ENCODE assay signal across 30 cellular contexts in genomic region chr4:105741548-105741947, GRCh38. TPM values are rescaled to one million over a fixed set of nuclear protein-coding genes. Genes with fewer than 3 reads are reported as not detected.
A peak's percentile ranks its signal among the peaks of the same experiment; 100 is the strongest.
DNase-seq lines count a peak whose midpoint lies in the region; ATAC-seq, FAIRE-seq and TF ChIP-seq lines count a peak whose summit lies in the region.
"Had no signal": no experiment of that assay in that cellular context is flagged by ENCODE, and none has a peak within 500 bp of the region (broad histone marks: within the 10 kb centered on the region; RNA-seq: fewer than 3 reads in every experiment).

No MANE protein-coding gene starts in this region.

- ATAC-seq in HG02970 (IDR thresholded peaks at IDR 0.05; ENCODE audit: low FRiP score, unreplicated experiment) = no peak
- ATAC-seq: activated CD8-positive, alpha-beta T cell treated with anti-CD3 and anti-CD28 coated beads, Interleukin-2, amount 10 ng/mL, durations not matched to agents 7 days and 5 days; HCT116; heart left ventricle; left cardiac atrium; stimulated activated naive CD8-positive, alpha-beta T cell treated with anti-CD3 and anti-CD28 coated beads, Interleukin-15, amount 100 ng/mL, for 72 hours; T-cell had no signal

- no peak overlapping the region for H2BK5ac ChIP-seq in mesenchymal stem cell (ENCODE audit: low read depth, low read length, poor library complexity, severe bottlenecking)

- 100% methylated on average over 1 of the region's 2 CpGs for WGBS in mesenchymal stem cell
- WGBS in small intestine, 3 donors = 55 to 76% (median 60%) methylated on average over 2 of the region's 2 CpGs

- H3K27me3 ChIP-seq in adipocyte (replicated peaks; ENCODE audit: control insufficient read depth, insufficient read depth, low read length) (no peaks in the 10 kb centered on the region), fibroblast of lung (ENCODE audit: control insufficient read depth, insufficient read depth, low read length) (no peaks in the 10 kb centered on the region), mesenchymal stem cell (ENCODE audit: control insufficient read depth in 1 of 2, insufficient read depth in 1 of 2, low read length in 2 of 2) (no peaks in the 10 kb centered on the region), small intestine (ENCODE audit: control insufficient read depth in 2 of 2, insufficient read depth in 2 of 2, low read length in 2 of 2) (no peaks in the 10 kb centered on the region)
- H3K27me3 ChIP-seq: adrenal gland, breast epithelium, heart left ventricle, SJCRH30, spleen, tibial artery had no signal

- no peak overlapping the region for H3K18ac ChIP-seq in mesenchymal stem cell (ENCODE audit: low read depth in 1 of 2, low read length in 2 of 2)

- H2AK5ac ChIP-seq in mesenchymal stem cell (ENCODE audit: low read length, severe bottlenecking) = no peak overlapping the region

- DNase-seq in AG10803 (ENCODE audit: low read depth) = peak; percentile 3
- DNase-seq in adipocyte (ENCODE audit: low read depth) = peak; percentile 68
- DNase-seq in fibroblast of lung (ENCODE audit: low read depth in 2 of 2) = peak; percentile 1 to 9
- no peak for DNase-seq in mesenchymal stem cell
- DNase-seq in small intestine = no peak
- DNase-seq in NCI-H187 (lab: John Stamatoyannopoulos, UW) = no peak
- no peak for DNase-seq in nucleus accumbens (lab: John Stamatoyannopoulos, UW)
- DNase-seq: activated CD4-positive, alpha-beta T cell treated with anti-CD3 and anti-CD28 coated beads for 4 hours; activated CD8-positive, alpha-beta T cell treated with anti-CD3 and anti-CD28 coated beads, Interleukin-2, amount 10 ng/mL, durations not matched to agents 7 days and 5 days; activated naive CD4-positive, alpha-beta T cell treated with anti-CD3 and anti-CD28 coated beads for 36 hours; adrenal gland; effector CD4-positive, alpha-beta T cell; foreskin melanocyte; heart left ventricle; left cardiac atrium; NCI-H1694 treated with DMSO at 0.1 percent for 48 hours; NCI-H2171; nephron progenitor cell; RPMI8226; SJCRH30; spleen; stimulated activated CD8-positive, alpha-beta memory T cell treated with anti-CD3 and anti-CD28 coated beads, Interleukin-4, amount 100 ng/mL, for 48 hours; stimulated activated naive CD8-positive, alpha-beta T cell treated with anti-CD3 and anti-CD28 coated beads, Interleukin-15, amount 100 ng/mL, for 72 hours; T-cell; tibial artery; WERI-Rb-1 had no signal

- TF ChIP-seq CTCF in AG10803 (conservative IDR thresholded peaks at IDR 0.05; ENCODE audit: low read length) = no peak
- TF ChIP-seq CTCF in fibroblast of lung (conservative IDR thresholded peaks at IDR 0.05 in 1 of 2, IDR thresholded peaks at IDR 0.05 in 1 of 2; ENCODE audit: low read depth in 1 of 2, low read length in 2 of 2) = no peak

- H2BK15ac ChIP-seq in mesenchymal stem cell (ENCODE audit: low read depth, poor library complexity, severe bottlenecking) = no peak overlapping the region

- H3K9me3 ChIP-seq in adipocyte (ENCODE audit: control insufficient read depth, low read length) = peaks cover 22% of the 10 kb centered on the region
- H3K9me3 ChIP-seq in fibroblast of lung (ENCODE audit: control insufficient read depth, insufficient read depth, low read depth, low read length) = no peaks in the 10 kb centered on the region
- peaks cover 18% of the 10 kb centered on the region for H3K9me3 ChIP-seq in mesenchymal stem cell (ENCODE audit: control insufficient read depth, low read length)
- no peaks in the 10 kb centered on the region for H3K9me3 ChIP-seq in small intestine (ENCODE audit: control insufficient read depth, low read depth)
- H3K9me3 ChIP-seq: adrenal gland had no signal

- H2AFZ ChIP-seq in fibroblast of lung (ENCODE audit: low read length) (no peak overlapping the region), mesenchymal stem cell (ENCODE audit: low read depth, low read length) (no peak overlapping the region)
- H2AFZ ChIP-seq: parathyroid adenoma had no signal

- no peak overlapping the region for H4K8ac ChIP-seq in mesenchymal stem cell (ENCODE audit: low read length)

- H3K4me2 ChIP-seq in fibroblast of lung (ENCODE audit: extremely low read depth, insufficient read depth, low read length) (no peak overlapping the region), mesenchymal stem cell (ENCODE audit: low read length, poor library complexity, severe bottlenecking) (no peak overlapping the region)

- H3K36me3 ChIP-seq in adipocyte (ENCODE audit: control insufficient read depth, insufficient read depth, low read length, severe bottlenecking) (no peaks in the 10 kb centered on the region), fibroblast of lung (ENCODE audit: control insufficient read depth, insufficient read depth, low read length) (no peaks in the 10 kb centered on the region), mesenchymal stem cell (ENCODE audit: control insufficient read depth in 1 of 2, insufficient read depth in 2 of 2, low read depth in 1 of 2, low read length in 2 of 2) (peaks cover 4 to 6% of the 10 kb centered on the region in 2 experiments), small intestine (ENCODE audit: control insufficient read depth in 2 of 2, insufficient read depth in 2 of 2, low read length in 2 of 2) (no peaks in the 10 kb centered on the region)
- H3K36me3 ChIP-seq: adrenal gland, WERI-Rb-1 had no signal

- no peak overlapping the region for H3K4ac ChIP-seq in mesenchymal stem cell (ENCODE audit: low read depth in 1 of 2, low read length in 2 of 2)

- no peak overlapping the region for H3K4me3 ChIP-seq in AG10803 (ENCODE audit: low read length)
- no peak overlapping the region for H3K4me3 ChIP-seq in adipocyte (ENCODE audit: low read length)
- H3K4me3 ChIP-seq in fibroblast of lung (replicated peaks in 1 of 4; ENCODE audit: control extremely low read depth in 1 of 4, insufficient read depth in 1 of 4, low read depth in 3 of 4, low read length in 4 of 4) = no peak overlapping the region
- H3K4me3 ChIP-seq in mesenchymal stem cell (ENCODE audit: insufficient read depth in 1 of 2, low read depth in 1 of 2, low read length in 2 of 2) = no peak overlapping the region
- H3K4me3 ChIP-seq in small intestine (ENCODE audit: low read depth in 1 of 2, low read length in 2 of 2) = no peak overlapping the region
- H3K4me3 ChIP-seq: adrenal gland, breast epithelium, heart left ventricle, SJCRH30, spleen, tibial artery had no signal

- no peak overlapping the region for H4K91ac ChIP-seq in mesenchymal stem cell (ENCODE audit: low read length)

- no peak overlapping the region for H3K23ac ChIP-seq in mesenchymal stem cell (ENCODE audit: low read length in 2 of 2)

- H2BK120ac ChIP-seq in mesenchymal stem cell (ENCODE audit: low read depth, low read length) = no peak overlapping the region

- no peak for FAIRE-seq in small intestine (lab: Jason Lieb, UNC)

- H3K4me1 ChIP-seq in adipocyte (ENCODE audit: control insufficient read depth, insufficient read depth, low read length) (no peaks in the 10 kb centered on the region), fibroblast of lung (ENCODE audit: control insufficient read depth, extremely low read depth, insufficient read depth, low read length) (no peaks in the 10 kb centered on the region), mesenchymal stem cell (ENCODE audit: control insufficient read depth, insufficient read depth, low read depth, low read length) (no peaks in the 10 kb centered on the region), small intestine (ENCODE audit: control insufficient read depth in 2 of 2, insufficient read depth in 1 of 2, low read depth in 1 of 2, low read length in 1 of 2) (no peaks in the 10 kb centered on the region)
- H3K4me1 ChIP-seq: adrenal gland, breast epithelium, heart left ventricle, parathyroid adenoma, SJCRH30, spleen, tibial artery had no signal

- H3K79me2 ChIP-seq in fibroblast of lung (ENCODE audit: control insufficient read depth, insufficient read depth, low read length) = no peaks in the 10 kb centered on the region
- H3K79me2 ChIP-seq: parathyroid adenoma had no signal

- no peaks in the 10 kb centered on the region for H4K20me1 ChIP-seq in fibroblast of lung (ENCODE audit: control insufficient read depth, extremely low read depth, insufficient read depth, low read length)

- no peak overlapping the region for H3K14ac ChIP-seq in mesenchymal stem cell (ENCODE audit: low read length in 2 of 2)

- no peak overlapping the region for H3K9ac ChIP-seq in adipocyte (ENCODE audit: low read length)
- H3K9ac ChIP-seq in fibroblast of lung (ENCODE audit: insufficient read depth, low read length) = no peak overlapping the region
- peak overlapping the region; percentile 21 for H3K9ac ChIP-seq in mesenchymal stem cell (ENCODE audit: low read length)
- H3K9ac ChIP-seq: parathyroid adenoma had no signal

- no peak overlapping the region for H3K27ac ChIP-seq in fibroblast of lung (ENCODE audit: insufficient read depth, low read length)
- H3K27ac ChIP-seq in mesenchymal stem cell (ENCODE audit: low read length, poor library complexity, severe bottlenecking) = no peak overlapping the region
- H3K27ac ChIP-seq in small intestine (ENCODE audit: low read depth in 1 of 2, low read length in 1 of 2) = no peak overlapping the region
- H3K27ac ChIP-seq: adrenal gland, breast epithelium, heart left ventricle, parathyroid adenoma, SJCRH30, spleen, tibial artery, WERI-Rb-1 had no signal

- peaks cover 15% of the 10 kb centered on the region for H3K79me1 ChIP-seq in mesenchymal stem cell (replicated peaks; ENCODE audit: low read length, poor library complexity, severe bottlenecking)

- no peak overlapping the region for H2BK12ac ChIP-seq in mesenchymal stem cell (ENCODE audit: low read length in 2 of 2)

RNA-seq across cellular contexts. Expression of gene GSTCD, which starts 33.0 kb away (rescaled TPM):
- 10.8 and 10.9 TPM in 2 replicates for total RNA-seq in fibroblast of lung
- 8.5 and 12.4 TPM in 2 replicates for polyA plus RNA-seq in fibroblast of lung
- 3.5 and 4.9 TPM in 2 replicates for polyA plus RNA-seq in fibroblast of lung (2012)
- 0.71 and 1.1 TPM in 2 replicates for polyA minus RNA-seq in fibroblast of lung (ENCODE audit: low replicate concordance)
- polyA plus RNA-seq in mesenchymal stem cell (2013, experiment 1 of 2) = 3.9 TPM
- 3.2 TPM for polyA plus RNA-seq in mesenchymal stem cell (2013, experiment 2 of 2)
- 1 to 10 TPM; 1.4 to 5.0 (median 1.6) TPM for polyA plus RNA-seq in small intestine

RNA-seq across cellular contexts. Expression of gene INTS12, which starts 33.1 kb away (rescaled TPM):
- total RNA-seq in fibroblast of lung = 19.0 and 24.9 TPM in 2 replicates
- 36.0 and 37.7 TPM in 2 replicates for polyA plus RNA-seq in fibroblast of lung
- 20.3 and 22.6 TPM in 2 replicates for polyA plus RNA-seq in fibroblast of lung (2012)
- 15.3 and 35.7 TPM in 2 replicates for polyA minus RNA-seq in fibroblast of lung (ENCODE audit: low replicate concordance)
- polyA plus RNA-seq in mesenchymal stem cell (2013, experiment 1 of 2) = 23.5 TPM
- 23.9 TPM for polyA plus RNA-seq in mesenchymal stem cell (2013, experiment 2 of 2)
- 10 to 100 TPM; 18.9 to 23.0 (median 20.1) TPM for polyA plus RNA-seq in small intestine

Comparison
In these comparisons a context has a peak if more than half of its experiments do, and no peak if none do; other contexts are left out.
1. DNase-seq: peak in AG10803 (single experiment), adipocyte (single experiment) and fibroblast of lung (2 of 2); none in mesenchymal stem cell (single experiment), small intestine (single experiment), NCI-H187 (0 of 2) and nucleus accumbens (0 of 56).